Comparison of ENCODE assay signal across 12 cellular contexts in genomic region chr2:168639501-168639900, GRCh38.
DNase-seq lines count a peak whose midpoint lies in the region; ATAC-seq and TF ChIP-seq lines count a peak whose summit lies in the region.
"Had no signal": no experiment of that assay in that cellular context is flagged by ENCODE, and none has a peak within 500 bp of the region (broad histone marks: within the 10 kb centered on the region; RNA-seq: fewer than 3 reads in every experiment).

No MANE protein-coding gene starts in this region.

- H2AFZ ChIP-seq in SK-N-SH (ENCODE audit: low read depth) = no peak overlapping the region

- H3K9ac ChIP-seq in SK-N-SH = no peak overlapping the region

- H3K36me3 Mint-ChIP-seq in activated CD4-positive, alpha-beta T cell treated with anti-CD3 and anti-CD28 coated beads for 36 hours (ENCODE audit: low read depth) = peaks cover 2% of the 10 kb centered on the region
- H3K36me3 Mint-ChIP-seq: stimulated activated effector memory CD8-positive, alpha-beta T cell treated with anti-CD3 and anti-CD28 coated beads, Interleukin-12 subunit alpha, Interleukin-12 subunit beta, amount 100 ng/mL, for 72 hours had no signal

- ATAC-seq in SK-N-SH treated with all-trans-retinoic acid at 6 μM for 48 hours = peak; percentile 62
- ATAC-seq in esophagus mucosa = peak; percentile 61
- peak; percentile 32 to 65 (median 48) for ATAC-seq in right lobe of liver
- peak; percentile 59 to 79 for ATAC-seq in upper lobe of left lung (ENCODE audit: low FRiP score in 2 of 2)
- ATAC-seq in activated CD4-positive, alpha-beta T cell treated with anti-CD3 and anti-CD28 coated beads for 36 hours = no peak
- ATAC-seq: GM12878; stimulated activated effector memory CD8-positive, alpha-beta T cell treated with anti-CD3 and anti-CD28 coated beads, Interleukin-12 subunit alpha, Interleukin-12 subunit beta, amount 100 ng/mL, for 72 hours had no signal

- no peak overlapping the region for H3K4me2 ChIP-seq in SK-N-SH

- H3K27ac ChIP-seq in SK-N-SH (ENCODE audit: low read depth in 2 of 2, low read length in 1 of 2) = no peak overlapping the region
- no peak overlapping the region for H3K27ac ChIP-seq in right lobe of liver
- H3K27ac ChIP-seq in upper lobe of left lung = peak overlapping the region in 3 of 4 donors; percentile 23 to 55 (median 32)

- TF ChIP-seq EP300 in SK-N-SH (IDR thresholded peaks at IDR 0.05; ENCODE audit: borderline replicate concordance in 1 of 2, low read depth in 1 of 2, low read length in 1 of 2) = no peak
- TF ChIP-seq EP300 in upper lobe of left lung (IDR thresholded peaks at IDR 0.05) = peak in 1 of 4 donors; percentile 18

- peaks cover 20% of the 10 kb centered on the region for H3K4me1 Mint-ChIP-seq in activated CD4-positive, alpha-beta T cell treated with anti-CD3 and anti-CD28 coated beads for 36 hours

- peaks cover 0 to 19% of the 10 kb centered on the region in 2 experiments; a peak in 2 of 4 replicates for H3K4me1 ChIP-seq in SK-N-SH (ENCODE audit: control insufficient read depth in 1 of 2, insufficient read depth in 2 of 2, low read depth in 1 of 2, low read length in 1 of 2)
- peaks cover 0 to 3% (median 0%) of the 10 kb centered on the region in 4 donors for H3K4me1 ChIP-seq in right lobe of liver
- peaks cover 0 to 14% (median 11%) of the 10 kb centered on the region in 4 donors for H3K4me1 ChIP-seq in upper lobe of left lung

- no peak overlapping the region for H3K27ac Mint-ChIP-seq in activated CD4-positive, alpha-beta T cell treated with anti-CD3 and anti-CD28 coated beads for 36 hours
- H3K27ac Mint-ChIP-seq: stimulated activated effector memory CD8-positive, alpha-beta T cell treated with anti-CD3 and anti-CD28 coated beads, Interleukin-12 subunit alpha, Interleukin-12 subunit beta, amount 100 ng/mL, for 72 hours had no signal

- DNase-seq in SK-N-SH (no peak), right lobe of liver (no peak), upper lobe of left lung (peak in 1 of 2 donors; percentile 56), NCI-H2029 treated with DMSO at 0.1 percent for 48 hours (lab: John Stamatoyannopoulos, UW) (no peak), OCI-M1 (lab: John Stamatoyannopoulos, UW) (no peak)
- DNase-seq in activated CD4-positive, alpha-beta T cell treated with anti-CD3 and anti-CD28 coated beads for 36 hours = no peak
- DNase-seq: ACHN, GOT3 had no signal

- TF ChIP-seq RAD21 in SK-N-SH (IDR thresholded peaks at IDR 0.05; ENCODE audit: low read length) = no peak

- H3K9me3 ChIP-seq in SK-N-SH (no peaks in the 10 kb centered on the region), right lobe of liver (no peaks in the 10 kb centered on the region), upper lobe of left lung (no peaks in the 10 kb centered on the region)

- no peak overlapping the region for H3K4me3 Mint-ChIP-seq in activated CD4-positive, alpha-beta T cell treated with anti-CD3 and anti-CD28 coated beads for 36 hours
- H3K4me3 Mint-ChIP-seq: stimulated activated effector memory CD8-positive, alpha-beta T cell treated with anti-CD3 and anti-CD28 coated beads, Interleukin-12 subunit alpha, Interleukin-12 subunit beta, amount 100 ng/mL, for 72 hours had no signal

- H3K27me3 ChIP-seq in SK-N-SH (ENCODE audit: insufficient read depth) (no peaks in the 10 kb centered on the region), right lobe of liver (no peaks in the 10 kb centered on the region), upper lobe of left lung (no peaks in the 10 kb centered on the region)

- no peak for TF ChIP-seq CTCF in SK-N-SH (IDR thresholded peaks at IDR 0.05)
- no peak for TF ChIP-seq CTCF in right lobe of liver (IDR thresholded peaks at IDR 0.05)
- no peak for TF ChIP-seq CTCF in upper lobe of left lung (IDR thresholded peaks at IDR 0.05)

- CTCF ChIA-PET in SK-N-SH (lab: Yijun Ruan, JAX) = interaction anchor here (0.5 to 0.6 kb wide), 2 partner anchors 71 to 107 kb away, joined by 3 to 4 read pairs; no protein-coding TSS in a partner anchor
- CTCF ChIA-PET in activated CD4-positive, alpha-beta T cell treated with anti-CD3 and anti-CD28 coated beads for 36 hours (lab: Charles Lee) = interaction anchor here (1.1 to 1.2 kb wide), 2 partner anchors 17 to 268 kb away, joined by 3 read pairs; no protein-coding TSS in a partner anchor

- TF ChIP-seq POLR2A in right lobe of liver (IDR thresholded peaks at IDR 0.05) = no peak
- no peak for TF ChIP-seq POLR2A in upper lobe of left lung (IDR thresholded peaks at IDR 0.05)

- no peak overlapping the region for H3K4me3 ChIP-seq in SK-N-SH (ENCODE audit: low read depth in 2 of 2, low read length in 1 of 2)
- no peak overlapping the region for H3K4me3 ChIP-seq in right lobe of liver
- H3K4me3 ChIP-seq in upper lobe of left lung = no peak overlapping the region
- H3K4me3 ChIP-seq: GM12878 had no signal

- no peaks in the 10 kb centered on the region for H3F3A ChIP-seq in SK-N-SH (replicated peaks; ENCODE audit: insufficient read depth)

- no peaks in the 10 kb centered on the region for H3K79me2 ChIP-seq in SK-N-SH (ENCODE audit: insufficient read depth)

- no CpG with 5 or more reads among the region's 1 CpG for WGBS in SK-N-SH (ENCODE audit: low lambda C conversion rate)
- WGBS in right lobe of liver (ENCODE audit: insufficient coverage, low coverage, low lambda C conversion rate, missing lambda C conversion rate) = no CpG with 5 or more reads among the region's 1 CpG
- WGBS in upper lobe of left lung, 2 donors = 11 to 43% methylated on average over 1 of the region's 1 CpG

- H3K36me3 ChIP-seq in SK-N-SH (replicated peaks in 1 of 2; ENCODE audit: control insufficient read depth in 1 of 2, insufficient read depth in 2 of 2, low read length in 1 of 2) (no peaks in the 10 kb centered on the region), right lobe of liver (no peaks in the 10 kb centered on the region), upper lobe of left lung (no peaks in the 10 kb centered on the region)

- POLR2A ChIA-PET in SK-N-SH (lab: Yijun Ruan, JAX) = no interaction called here
- POLR2A ChIA-PET in activated CD4-positive, alpha-beta T cell treated with anti-CD3 and anti-CD28 coated beads for 36 hours (lab: Charles Lee) = no interaction called here

- H4K20me1 ChIP-seq in SK-N-SH (ENCODE audit: insufficient read depth) = no peaks in the 10 kb centered on the region

- no peaks in the 10 kb centered on the region for H3K27me3 Mint-ChIP-seq in activated CD4-positive, alpha-beta T cell treated with anti-CD3 and anti-CD28 coated beads for 36 hours

- no peaks in the 10 kb centered on the region for H3K9me3 Mint-ChIP-seq in activated CD4-positive, alpha-beta T cell treated with anti-CD3 and anti-CD28 coated beads for 36 hours (ENCODE audit: low read depth)
- H3K9me3 Mint-ChIP-seq: stimulated activated effector memory CD8-positive, alpha-beta T cell treated with anti-CD3 and anti-CD28 coated beads, Interleukin-12 subunit alpha, Interleukin-12 subunit beta, amount 100 ng/mL, for 72 hours had no signal

- intact Hi-C loops in right lobe of liver (cut with DNase I) = no loop called here
- intact Hi-C loops in activated CD4-positive, alpha-beta T cell treated with anti-CD3 and anti-CD28 coated beads for 36 hours (cut with DNase I, micrococcal nuclease) = no loop called here

- H3K9me2 ChIP-seq in SK-N-SH = no peaks in the 10 kb centered on the region

TF ChIP-seq in SK-N-SH treated with all-trans-retinoic acid at 6 μM for 48 hours, 23 proteins besides CTCF, POLR2A, EP300 and RAD21 (continues in another document):
- TF ChIP-seq TOX (CRISPR knock-in tag; IDR thresholded peaks at IDR 0.05; ENCODE audit: borderline replicate concordance) (no peak), ZFP30 (CRISPR knock-in tag; IDR thresholded peaks at IDR 0.05) (no peak), ESRRG (CRISPR knock-in tag; IDR thresholded peaks at IDR 0.05) (no peak), ARNTL (CRISPR knock-in tag; IDR thresholded peaks at IDR 0.05; ENCODE audit: borderline replicate concordance, low read depth) (no peak), GLIS3 (CRISPR knock-in tag; IDR thresholded peaks at IDR 0.05) (no peak), TCF4 (CRISPR knock-in tag; IDR thresholded peaks at IDR 0.05; ENCODE audit: borderline replicate concordance) (no peak), ISL1 (CRISPR knock-in tag; IDR thresholded peaks at IDR 0.05) (no peak), RARB (CRISPR knock-in tag; IDR thresholded peaks at IDR 0.05) (no peak)

TF ChIP-seq in SK-N-SH, 30 proteins besides CTCF, POLR2A, EP300 and RAD21:
- no peak for TF ChIP-seq MEF2A (IDR thresholded peaks at IDR 0.05; ENCODE audit: borderline replicate concordance, low read depth)
- no peak for TF ChIP-seq TEAD4 (IDR thresholded peaks at IDR 0.05; ENCODE audit: borderline replicate concordance, insufficient read depth)
- no peak for TF ChIP-seq FOXJ3 (CRISPR knock-in tag; IDR thresholded peaks at IDR 0.05)
- no peak for TF ChIP-seq TCF12 (IDR thresholded peaks at IDR 0.05)
- TF ChIP-seq MAX (IDR thresholded peaks at IDR 0.05; ENCODE audit: low read depth) = no peak
- no peak for TF ChIP-seq ELF1 (IDR thresholded peaks at IDR 0.05)
- TF ChIP-seq FOSL2 (IDR thresholded peaks at IDR 0.05; ENCODE audit: borderline replicate concordance, low read depth) = no peak

Comparison
In these comparisons a context has a peak if more than half of its experiments do, and no peak if none do; other contexts are left out.
1. H3K27ac ChIP-seq: peak in upper lobe of left lung (3 of 4); none in SK-N-SH (0 of 2) and right lobe of liver (0 of 3).